In the genomic region with DNA sequence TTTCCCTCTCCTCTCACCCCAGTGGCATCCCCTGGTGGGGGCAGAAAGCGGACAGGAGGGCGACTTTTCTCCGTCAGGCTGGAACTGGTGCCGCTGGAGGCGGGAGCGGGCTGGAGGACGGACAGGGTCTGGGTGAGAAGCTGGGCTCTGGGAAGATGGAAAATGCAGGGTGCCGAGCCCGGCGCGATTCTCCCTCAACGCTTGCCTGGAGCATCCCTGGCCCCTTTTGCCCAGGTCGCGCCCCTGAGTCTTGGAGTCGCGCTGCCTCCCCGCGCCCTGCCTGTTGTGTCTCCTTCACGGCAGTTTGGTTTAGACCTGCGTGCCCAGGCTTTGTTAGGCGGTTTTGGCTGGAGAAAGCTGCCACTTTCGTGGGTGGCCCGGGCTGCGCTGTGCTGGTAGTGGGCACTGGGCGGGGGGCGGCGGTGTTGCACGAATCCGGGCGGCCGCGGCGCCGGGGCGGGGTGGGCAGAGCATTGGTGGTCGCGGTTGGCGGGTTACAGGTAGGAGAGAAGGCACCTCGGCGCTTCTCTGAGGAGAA, we compare ENCODE assay signal across 10 cellular contexts. TPM values are rescaled to one million over a fixed set of nuclear protein-coding genes. Genes with fewer than 3 reads are reported as not detected.
A peak's percentile ranks its signal among the peaks of the same experiment; 100 is the strongest.
DNase-seq lines count a peak whose midpoint lies in the region; ATAC-seq and TF ChIP-seq lines count a peak whose summit lies in the region.
"Had no signal": no experiment of that assay in that cellular context is flagged by ENCODE, and none has a peak within 500 bp of the region (broad histone marks: within the 10 kb centered on the region; RNA-seq: fewer than 3 reads in every experiment).

No MANE protein-coding gene starts in this region.

- no peaks in the 10 kb centered on the region for H3K36me3 ChIP-seq in tibial artery
- H3K36me3 ChIP-seq: SJSA1 had no signal

- intact Hi-C loops in lower leg skin (cut with DNase I; ENCODE audit: low total_unique reads) (no loop called here), tibial artery (cut with DNase I; ENCODE audit: low total_unique reads) (loop anchor here (10.0 kb wide), 2 partner anchors 73 to 173 kb away; no protein-coding TSS in a partner anchor)

- H3K4me3 ChIP-seq in lower leg skin (ENCODE audit: low read depth, poor library complexity, severe bottlenecking) (peak overlapping the region; percentile 39), tibial artery (peak overlapping the region; percentile 83 to 89)
- H3K4me3 ChIP-seq: SJSA1 had no signal

- H3K27ac ChIP-seq in tibial artery = peak overlapping the region; percentile 85 to 86
- H3K27ac ChIP-seq: SJSA1 had no signal

- 1 to 5% methylated on average over 33 of the region's 40 CpGs for WGBS in lower leg skin, 2 donors

- peaks cover 0 to 19% (median 3%) of the 10 kb centered on the region in 4 donors for H3K4me1 ChIP-seq in tibial artery

- H3K9me3 ChIP-seq in tibial artery = no peaks in the 10 kb centered on the region
- H3K9me3 ChIP-seq: SJSA1 had no signal

- no peak for TF ChIP-seq POLR2A in lower leg skin (IDR thresholded peaks at IDR 0.05)

- TF ChIP-seq CTCF in lower leg skin (IDR thresholded peaks at IDR 0.05) (no peak), tibial artery (IDR thresholded peaks at IDR 0.05) (peak; percentile 27 to 29)

- DNase-seq in NCI-H2081 (lab: John Stamatoyannopoulos, UW) = peak; percentile 36 to 55
- no peak for DNase-seq in NCI-H2081 treated with DMSO at 0.1 percent for 48 hours (lab: John Stamatoyannopoulos, UW)
- DNase-seq in cerebellum (ENCODE audit: low spot score) = peak; percentile 42
- DNase-seq in lower leg skin (ENCODE audit: low spot score in 2 of 2) = peak in 1 of 2 donors; percentile 85
- peak; percentile 24 to 68 for DNase-seq in tibial artery
- DNase-seq in NCI-H1048 (lab: John Stamatoyannopoulos, UW) = no peak
- no peak for DNase-seq in dermis blood vessel endothelial cell

- H3K27me3 ChIP-seq in tibial artery = no peaks in the 10 kb centered on the region

- no peak for ATAC-seq in GM21737 (IDR thresholded peaks at IDR 0.05; ENCODE audit: unreplicated experiment)

RNA-seq across cellular contexts. Expression of gene ADGRL3, which starts 2.0 kb away (rescaled TPM):
- total RNA-seq in cerebellum (257 TPM), lower leg skin (10 to 100 TPM in 2 of 4 donors, 1 to 10 TPM in 2; 1.8 to 21.2 (median 8.2) TPM), dermis blood vessel endothelial cell (under 0.01 and 0.05 TPM in 2 replicates)
- total RNA-seq: H4, SJSA1 had no signal

Comparison
In these comparisons a context has a peak if more than half of its experiments do, and no peak if none do; other contexts are left out.
1. DNase-seq: peak in NCI-H2081 (2 of 2), cerebellum (single experiment) and tibial artery (2 of 2); none in NCI-H2081 treated with DMSO at 0.1 percent for 48 hours (single experiment), NCI-H1048 (single experiment) and dermis blood vessel endothelial cell (single experiment).
2. CTCF ChIP-seq: peak in tibial artery (2 of 2); none in lower leg skin (0 of 3).
3. RNA of gene ADGRL3, which starts 2.0 kb away (total RNA-seq): 257 TPM in cerebellum (single experiment); 1.8 to 21.2 TPM in lower leg skin and under 0.01 to 0.05 TPM in dermis blood vessel endothelial cell; every median in the first group is over 10 times any median in the second.